In genomic region chr21:34620084-34620665, GRCh38 we compare ENCODE assay signal across 21 cellular contexts. TPM values are rescaled to one million over a fixed set of nuclear protein-coding genes. Genes with fewer than 3 reads are reported as not detected.
"Had no signal": no experiment of that assay in that cellular context is flagged by ENCODE, and none has a peak within 500 bp of the region (broad histone marks: within the 10 kb centered on the region; RNA-seq: fewer than 3 reads in every experiment).

No MANE protein-coding gene starts in this region.

- H3K9me3 Mint-ChIP-seq: activated naive CD8-positive, alpha-beta T cell treated with anti-CD3 and anti-CD28 coated beads for 36 hours; activated T-helper 1 cell treated with anti-CD3 and anti-CD28 coated beads, Interleukin-12 subunit alpha, Interleukin-12 subunit beta, Interleukin-2, Interleukin-4 antibody, amounts not matched to agents 30 ng/mL and 10 ng/mL and 1 ng/mL, durations not matched to agents 14 hours and 24 hours and 36 hours; effector memory CD8-positive, alpha-beta T cell; naive thymus-derived CD8-positive, alpha-beta T cell had no signal

- H3K9me3 ChIP-seq: neutrophil, tibial nerve had no signal

- H3K36me3 Mint-ChIP-seq: activated naive CD8-positive, alpha-beta T cell treated with anti-CD3 and anti-CD28 coated beads for 36 hours; naive thymus-derived CD8-positive, alpha-beta T cell had no signal

- H3K36me3 ChIP-seq: brain microvascular endothelial cell, neutrophil, tibial nerve had no signal

- H3K4me3 ChIP-seq: skin epidermis, tibial nerve had no signal

- H3K27me3 ChIP-seq: neutrophil, tibial nerve had no signal

- ATAC-seq: activated CD4-positive, CD25-positive, alpha-beta regulatory T cell treated with anti-CD3 and anti-CD28 coated beads, Interleukin-2, amount 50 U/mL, for 24 hours; effector memory CD8-positive, alpha-beta T cell; naive thymus-derived CD8-positive, alpha-beta T cell had no signal

- H3K27ac ChIP-seq: brain microvascular endothelial cell, epithelial cell of prostate, neutrophil, skin epidermis, tibial nerve had no signal

- DNase-seq: activated CD4-positive, alpha-beta T cell treated with anti-CD3 and anti-CD28 coated beads, Interleukin-2, amount 50 U/mL, for 1 hour; activated CD8-positive, alpha-beta memory T cell treated with anti-CD3 and anti-CD28 coated beads for 24 hours; activated naive CD8-positive, alpha-beta T cell treated with anti-CD3 and anti-CD28 coated beads for 36 hours; amygdala; brain microvascular endothelial cell; cerebellar nuclear complex; dermis blood vessel endothelial cell; effector memory CD8-positive, alpha-beta T cell; mesenchymal stem cell; naive thymus-derived CD8-positive, alpha-beta T cell; retina; stimulated activated CD4-positive, alpha-beta T cell treated with anti-CD3 and anti-CD28 coated beads, Interleukin-15, amount 100 ng/mL, for 24 hours; stimulated activated CD4-positive, alpha-beta T cell treated with anti-CD3 and anti-CD28 coated beads, Interleukin-4, amount 100 ng/mL, for 1 hour; stimulated activated naive CD4-positive, alpha-beta T cell; T1000 had no signal

- H3K27ac Mint-ChIP-seq: activated naive CD8-positive, alpha-beta T cell treated with anti-CD3 and anti-CD28 coated beads for 36 hours; activated T-helper 1 cell treated with anti-CD3 and anti-CD28 coated beads, Interleukin-12 subunit alpha, Interleukin-12 subunit beta, Interleukin-2, Interleukin-4 antibody, amounts not matched to agents 30 ng/mL and 10 ng/mL and 1 ng/mL, durations not matched to agents 14 hours and 24 hours and 36 hours; effector memory CD8-positive, alpha-beta T cell; naive thymus-derived CD8-positive, alpha-beta T cell had no signal

- H3K4me3 Mint-ChIP-seq: activated naive CD8-positive, alpha-beta T cell treated with anti-CD3 and anti-CD28 coated beads for 36 hours; activated T-helper 1 cell treated with anti-CD3 and anti-CD28 coated beads, Interleukin-12 subunit alpha, Interleukin-12 subunit beta, Interleukin-2, Interleukin-4 antibody, amounts not matched to agents 30 ng/mL and 10 ng/mL and 1 ng/mL, durations not matched to agents 14 hours and 24 hours and 36 hours; effector memory CD8-positive, alpha-beta T cell; naive thymus-derived CD8-positive, alpha-beta T cell had no signal

RNA-seq across cellular contexts. Expression of gene CLIC6, which starts 48.6 kb away (rescaled TPM):
- total RNA-seq: activated T-helper 1 cell treated with anti-CD3 and anti-CD28 coated beads, Interleukin-12 subunit alpha, Interleukin-12 subunit beta, Interleukin-2, Interleukin-4 antibody, amounts not matched to agents 30 ng/mL and 10 ng/mL and 1 ng/mL, durations not matched to agents 14 hours and 24 hours and 36 hours; dermis blood vessel endothelial cell had no signal
